In the genomic region with DNA sequence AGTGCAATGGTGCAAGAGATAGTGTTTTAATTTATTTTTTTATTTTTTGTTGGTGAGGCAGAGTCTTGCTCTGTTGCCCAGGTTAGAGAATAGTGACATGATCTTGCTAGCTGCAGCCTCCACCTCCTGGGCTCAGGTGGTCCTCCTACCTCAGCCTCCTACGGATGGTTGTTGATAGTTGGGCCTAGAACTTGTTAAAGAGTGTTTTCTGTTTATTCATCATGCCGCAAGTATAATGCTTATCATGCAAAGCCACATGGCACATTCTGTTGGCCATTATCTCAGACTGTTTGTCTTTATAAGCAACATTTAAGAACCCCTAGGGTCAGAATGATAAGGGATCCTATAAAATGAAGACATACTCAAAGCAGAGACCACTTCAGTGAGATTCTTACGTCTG, we compare ENCODE assay signal across 10 cellular contexts. TPM values are rescaled to one million over a fixed set of nuclear protein-coding genes. Genes with fewer than 3 reads are reported as not detected.
A peak's percentile ranks its signal among the peaks of the same experiment; 100 is the strongest.
DNase-seq lines count a peak whose midpoint lies in the region; ATAC-seq and TF ChIP-seq lines count a peak whose summit lies in the region.
"Had no signal": no experiment of that assay in that cellular context is flagged by ENCODE, and none has a peak within 500 bp of the region (broad histone marks: within the 10 kb centered on the region; RNA-seq: fewer than 3 reads in every experiment).

No MANE protein-coding gene starts in this region.

- H3K27me3 Mint-ChIP-seq in CD8-positive, alpha-beta memory T cell, result no peaks in the 10 kb centered on the region
- H3K27me3 Mint-ChIP-seq in activated T-helper 1 cell treated with anti-CD3 and anti-CD28 coated beads, Interleukin-12 subunit alpha, Interleukin-12 subunit beta, Interleukin-2, Interleukin-4 antibody, amounts not matched to agents 30 ng/mL and 10 ng/mL and 1 ng/mL, durations not matched to agents 14 hours and 24 hours and 36 hours (ENCODE audit: insufficient read depth), result no peaks in the 10 kb centered on the region
- no peaks in the 10 kb centered on the region for H3K27me3 Mint-ChIP-seq in mesothelial cell of epicardium (ENCODE audit: low read depth)

- peaks cover 26% of the 10 kb centered on the region for H3K4me1 ChIP-seq in CD8-positive, alpha-beta memory T cell (ENCODE audit: insufficient read depth, low read length)
- H3K4me1 ChIP-seq in HUES6 (ENCODE audit: control insufficient read depth, insufficient read depth, low read length), result no peaks in the 10 kb centered on the region

- H3K9ac ChIP-seq in HUES6 (ENCODE audit: low read length), result no peak overlapping the region

- no peak for DNase-seq in CD8-positive, alpha-beta memory T cell
- DNase-seq in activated T-helper 1 cell treated with anti-CD3 and anti-CD28 coated beads, Interleukin-12 subunit alpha, Interleukin-12 subunit beta, Interleukin-2, Interleukin-4 antibody, amounts not matched to agents 30 ng/mL and 10 ng/mL and 1 ng/mL, durations not matched to agents 14 hours and 24 hours and 36 hours (ENCODE audit: low spot score), result no peak
- no peak for DNase-seq in mesothelial cell of epicardium (ENCODE audit: low spot score in 2 of 2, unreplicated experiment in 2 of 2)
- no peak for DNase-seq in NAMALWA (ENCODE audit: low spot score)
- DNase-seq in stimulated activated CD4-positive, alpha-beta T cell treated with anti-CD3 and anti-CD28 coated beads, Interleukin-4, amount 100 ng/mL, for 1 hour, result no peak
- DNase-seq in effector CD4-positive, alpha-beta T cell, result no peak
- DNase-seq: NCI-H69, nucleus accumbens had no signal

- no peak for ATAC-seq in HG03432 (IDR thresholded peaks at IDR 0.05; ENCODE audit: unreplicated experiment)

- CTCF ChIA-PET in CD8-positive, alpha-beta memory T cell (lab: Charles Lee), result no interaction called here

- peaks cover 0 to 36% (median 1%) of the 10 kb centered on the region in 3 donors for H3K36me3 Mint-ChIP-seq in CD8-positive, alpha-beta memory T cell
- peaks cover 14% of the 10 kb centered on the region for H3K36me3 Mint-ChIP-seq in activated T-helper 1 cell treated with anti-CD3 and anti-CD28 coated beads, Interleukin-12 subunit alpha, Interleukin-12 subunit beta, Interleukin-2, Interleukin-4 antibody, amounts not matched to agents 30 ng/mL and 10 ng/mL and 1 ng/mL, durations not matched to agents 14 hours and 24 hours and 36 hours (ENCODE audit: low read depth)
- peaks cover 4% of the 10 kb centered on the region for H3K36me3 Mint-ChIP-seq in mesothelial cell of epicardium

- no peak overlapping the region for H3K4me3 ChIP-seq in CD8-positive, alpha-beta memory T cell (ENCODE audit: low read length)
- H3K4me3 ChIP-seq in HUES6 (ENCODE audit: low read depth, low read length), result 0 out of 2 replicates have a peak overlapping the region, but pooled peaks have one; percentile 30

- no peaks in the 10 kb centered on the region for H3K27me3 ChIP-seq in CD8-positive, alpha-beta memory T cell (ENCODE audit: insufficient read depth, low read length, poor library complexity, severe bottlenecking)
- no peaks in the 10 kb centered on the region for H3K27me3 ChIP-seq in HUES6 (ENCODE audit: control insufficient read depth, insufficient read depth, low read length)

- peaks cover 51 to 67% (median 65%) of the 10 kb centered on the region in 3 donors for H3K4me1 Mint-ChIP-seq in CD8-positive, alpha-beta memory T cell
- H3K4me1 Mint-ChIP-seq in activated T-helper 1 cell treated with anti-CD3 and anti-CD28 coated beads, Interleukin-12 subunit alpha, Interleukin-12 subunit beta, Interleukin-2, Interleukin-4 antibody, amounts not matched to agents 30 ng/mL and 10 ng/mL and 1 ng/mL, durations not matched to agents 14 hours and 24 hours and 36 hours (ENCODE audit: low read depth), result peaks cover 45% of the 10 kb centered on the region
- H3K4me1 Mint-ChIP-seq in mesothelial cell of epicardium, result peaks cover 18% of the 10 kb centered on the region

- H3K9me3 Mint-ChIP-seq in CD8-positive, alpha-beta memory T cell, result no peaks in the 10 kb centered on the region
- H3K9me3 Mint-ChIP-seq in activated T-helper 1 cell treated with anti-CD3 and anti-CD28 coated beads, Interleukin-12 subunit alpha, Interleukin-12 subunit beta, Interleukin-2, Interleukin-4 antibody, amounts not matched to agents 30 ng/mL and 10 ng/mL and 1 ng/mL, durations not matched to agents 14 hours and 24 hours and 36 hours, result no peaks in the 10 kb centered on the region
- no peaks in the 10 kb centered on the region for H3K9me3 Mint-ChIP-seq in mesothelial cell of epicardium

- peaks cover 6% of the 10 kb centered on the region for H3K36me3 ChIP-seq in CD8-positive, alpha-beta memory T cell (ENCODE audit: insufficient read depth, low read length)
- H3K36me3 ChIP-seq in HUES6 (ENCODE audit: control insufficient read depth, insufficient read depth, low read length), result peaks cover 13% of the 10 kb centered on the region

- POLR2A ChIA-PET in CD8-positive, alpha-beta memory T cell (lab: Charles Lee), result no interaction called here

- intact Hi-C loops in activated T-helper 1 cell treated with anti-CD3 and anti-CD28 coated beads, Interleukin-12 subunit alpha, Interleukin-12 subunit beta, Interleukin-2, Interleukin-4 antibody, amounts not matched to agents 30 ng/mL and 10 ng/mL and 1 ng/mL, durations not matched to agents 14 hours and 24 hours and 36 hours (cut with micrococcal nuclease), result loop anchor here (5.0 kb wide), 1 partner anchor 1435 kb away; the partner anchor contains the start of gene GYPC

- TF ChIP-seq CTCF in mesothelial cell of epicardium (IDR thresholded peaks at IDR 0.05; ENCODE audit: unreplicated experiment), result no peak

- no peaks in the 10 kb centered on the region for H3K9me3 ChIP-seq in CD8-positive, alpha-beta memory T cell (ENCODE audit: low read length)
- H3K9me3 ChIP-seq in HUES6 (ENCODE audit: control insufficient read depth, insufficient read depth, low read depth, low read length), result no peaks in the 10 kb centered on the region

- H3K27ac Mint-ChIP-seq in CD8-positive, alpha-beta memory T cell, result peak overlapping the region in 4 of 8 donors; percentile 47 to 91 (median 52)
- no peak overlapping the region for H3K27ac Mint-ChIP-seq in activated T-helper 1 cell treated with anti-CD3 and anti-CD28 coated beads, Interleukin-12 subunit alpha, Interleukin-12 subunit beta, Interleukin-2, Interleukin-4 antibody, amounts not matched to agents 30 ng/mL and 10 ng/mL and 1 ng/mL, durations not matched to agents 14 hours and 24 hours and 36 hours
- H3K27ac Mint-ChIP-seq in mesothelial cell of epicardium, result no peak overlapping the region

- H3K4me3 Mint-ChIP-seq in CD8-positive, alpha-beta memory T cell, result peak overlapping the region; percentile 43 to 89 (median 59)
- H3K4me3 Mint-ChIP-seq in activated T-helper 1 cell treated with anti-CD3 and anti-CD28 coated beads, Interleukin-12 subunit alpha, Interleukin-12 subunit beta, Interleukin-2, Interleukin-4 antibody, amounts not matched to agents 30 ng/mL and 10 ng/mL and 1 ng/mL, durations not matched to agents 14 hours and 24 hours and 36 hours, result peak overlapping the region; percentile 87
- peak overlapping the region; percentile 34 for H3K4me3 Mint-ChIP-seq in mesothelial cell of epicardium

- H3K27ac ChIP-seq in CD8-positive, alpha-beta memory T cell (ENCODE audit: low read depth, low read length), result no peak overlapping the region
- H3K27ac ChIP-seq in HUES6 (ENCODE audit: low read depth, low read length), result no peak overlapping the region

RNA-seq across cellular contexts. Expression of gene UGGT1, which starts 1.7 kb away (rescaled TPM):
- 10 to 100 TPM; 54.0 to 55.8 TPM for total RNA-seq in CD8-positive, alpha-beta memory T cell
- 16.9 TPM for polyA plus RNA-seq in CD8-positive, alpha-beta memory T cell
- total RNA-seq in activated T-helper 1 cell treated with anti-CD3 and anti-CD28 coated beads, Interleukin-12 subunit alpha, Interleukin-12 subunit beta, Interleukin-2, Interleukin-4 antibody, amounts not matched to agents 30 ng/mL and 10 ng/mL and 1 ng/mL, durations not matched to agents 14 hours and 24 hours and 36 hours, result 65.2 and 70.7 TPM in 2 replicates
- 38.1 to 46.5 TPM (median 41.8 TPM) in 3 replicates for total RNA-seq in mesothelial cell of epicardium

Comparison
In these comparisons a context has a peak if more than half of its experiments do, and no peak if none do; other contexts are left out.
1. H3K4me3 Mint-ChIP-seq: peak in every context shown above with its lines; median percentile 87 in activated T-helper 1 cell treated with anti-CD3 and anti-CD28 coated beads, Interleukin-12 subunit alpha, Interleukin-12 subunit beta, Interleukin-2, Interleukin-4 antibody, amounts not matched to agents 30 ng/mL and 10 ng/mL and 1 ng/mL, durations not matched to agents 14 hours and 24 hours and 36 hours; 59 in CD8-positive, alpha-beta memory T cell; 34 in mesothelial cell of epicardium.